Comparison of ENCODE assay signal across 37 cellular contexts in the genomic region with DNA sequence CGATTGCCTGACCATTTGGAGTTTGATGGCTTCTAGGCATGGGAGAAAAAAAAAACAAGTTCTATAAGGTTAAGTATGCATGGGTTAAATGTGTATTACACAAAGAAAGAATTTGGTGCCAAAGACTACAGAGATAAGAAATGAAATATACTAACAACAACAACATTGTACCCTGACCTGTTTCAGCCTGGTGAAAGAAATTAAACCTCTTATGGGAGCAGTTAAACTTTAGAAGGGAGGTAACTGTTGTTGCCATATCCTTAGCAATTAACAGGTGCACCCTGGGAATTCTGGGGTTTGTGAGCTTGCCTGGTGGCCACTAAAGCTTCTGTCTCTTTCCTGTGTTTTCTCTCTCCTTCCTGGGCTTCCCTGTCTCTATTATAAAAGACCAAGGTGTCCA.
"Had no signal": no experiment of that assay in that cellular context is flagged by ENCODE, and none has a peak within 500 bp of the region (broad histone marks: within the 10 kb centered on the region; RNA-seq: fewer than 3 reads in every experiment).

No MANE protein-coding gene starts in this region.

- H3K4me3 ChIP-seq: adrenal gland, body of pancreas, breast epithelium had no signal

- H3K36me3 Mint-ChIP-seq: activated naive CD4-positive, alpha-beta T cell treated with anti-CD3 and anti-CD28 coated beads, Interleukin-2, amount 50 U/mL, for 72 hours; activated naive CD8-positive, alpha-beta T cell treated with anti-CD3 and anti-CD28 coated beads for 36 hours had no signal

- H3K27ac ChIP-seq: adrenal gland, body of pancreas, brain microvascular endothelial cell, breast epithelium, VCaP had no signal

- ATAC-seq: activated CD4-positive, alpha-beta T cell treated with anti-CD3 and anti-CD28 coated beads for 36 hours; activated CD4-positive, CD25-positive, alpha-beta regulatory T cell treated with anti-CD3 and anti-CD28 coated beads, Interleukin-2, amount 50 U/mL, for 24 hours; activated CD8-positive, alpha-beta memory T cell treated with anti-CD3 and anti-CD28 coated beads, Interleukin-2, amount 10 ng/mL, durations not matched to agents 7 days and 5 days; activated CD8-positive, alpha-beta T cell treated with anti-CD3 and anti-CD28 coated beads, Interleukin-2, amount 10 ng/mL, durations not matched to agents 7 days and 5 days; activated naive CD4-positive, alpha-beta T cell treated with anti-CD3 and anti-CD28 coated beads, Interleukin-2, amount 50 U/mL, for 72 hours; body of pancreas had no signal

- H3K36me3 ChIP-seq: adrenal gland, brain microvascular endothelial cell, breast epithelium had no signal

- H3K9me3 ChIP-seq: adrenal gland, body of pancreas, breast epithelium had no signal

- H3K27me3 ChIP-seq: adrenal gland, body of pancreas, brain microvascular endothelial cell, breast epithelium had no signal

- H3K4me3 Mint-ChIP-seq: activated CD4-positive, alpha-beta memory T cell treated with anti-CD3 and anti-CD28 coated beads, Interleukin-2, amount 10 ng/mL, durations not matched to agents 7 days and 5 days; activated CD4-positive, alpha-beta T cell treated with anti-CD3 and anti-CD28 coated beads for 36 hours; activated CD4-positive, alpha-beta T cell treated with anti-CD3 and anti-CD28 coated beads, Interleukin-2, amount 10 ng/mL, durations not matched to agents 7 days and 5 days; activated CD8-positive, alpha-beta memory T cell treated with anti-CD3 and anti-CD28 coated beads, Interleukin-2, amount 10 ng/mL, durations not matched to agents 7 days and 5 days; activated CD8-positive, alpha-beta T cell treated with anti-CD3 and anti-CD28 coated beads, Interleukin-2, amount 10 ng/mL, durations not matched to agents 7 days and 5 days; activated naive CD4-positive, alpha-beta T cell treated with anti-CD3 and anti-CD28 coated beads for 36 hours; activated naive CD8-positive, alpha-beta T cell treated with anti-CD3 and anti-CD28 coated beads for 36 hours; activated T-cell treated with anti-CD3 and anti-CD28 coated beads, Interleukin-2, amount 50 U/mL, for 24 hours; central memory CD8-positive, alpha-beta T cell; T-helper 1 cell treated with Interleukin-12 subunit alpha and Interleukin-12 subunit beta and Interleukin-4 antibody, amounts not matched to agents 30 μg/mL and 1 μg/mL, for 36 hours had no signal

- H3K9me3 Mint-ChIP-seq: activated CD4-positive, alpha-beta memory T cell treated with anti-CD3 and anti-CD28 coated beads, Interleukin-2, amount 10 ng/mL, durations not matched to agents 7 days and 5 days; activated CD4-positive, alpha-beta T cell treated with anti-CD3 and anti-CD28 coated beads, Interleukin-2, amount 10 ng/mL, durations not matched to agents 7 days and 5 days; activated naive CD4-positive, alpha-beta T cell treated with anti-CD3 and anti-CD28 coated beads for 36 hours; activated naive CD4-positive, alpha-beta T cell treated with anti-CD3 and anti-CD28 coated beads, Interleukin-2, amount 50 U/mL, for 72 hours; activated naive CD8-positive, alpha-beta T cell treated with anti-CD3 and anti-CD28 coated beads for 36 hours; activated T-cell treated with anti-CD3 and anti-CD28 coated beads, Interleukin-2, amount 50 U/mL, for 24 hours; activated T-helper 2 cell treated with anti-CD3 and anti-CD28 coated beads, Interferon-gamma antibody, Interleukin-2, Interleukin-4, amounts not matched to agents 10 μg/mL and 5 μg/mL and 100 μg/mL, durations not matched to agents 14 hours and 24 hours and 36 hours; central memory CD8-positive, alpha-beta T cell; T-helper 1 cell treated with Interleukin-12 subunit alpha and Interleukin-12 subunit beta and Interleukin-4 antibody, amounts not matched to agents 30 μg/mL and 1 μg/mL, for 36 hours had no signal

- H3K27me3 Mint-ChIP-seq: activated CD4-positive, alpha-beta memory T cell treated with anti-CD3 and anti-CD28 coated beads, Interleukin-2, amount 10 ng/mL, durations not matched to agents 7 days and 5 days; activated CD4-positive, alpha-beta T cell treated with anti-CD3 and anti-CD28 coated beads for 36 hours; activated CD4-positive, alpha-beta T cell treated with anti-CD3 and anti-CD28 coated beads, Interleukin-2, amount 10 ng/mL, durations not matched to agents 7 days and 5 days; activated CD8-positive, alpha-beta memory T cell treated with anti-CD3 and anti-CD28 coated beads, Interleukin-2, amount 10 ng/mL, durations not matched to agents 7 days and 5 days; activated naive CD8-positive, alpha-beta T cell treated with anti-CD3 and anti-CD28 coated beads for 36 hours; activated T-cell treated with anti-CD3 and anti-CD28 coated beads, Interleukin-2, amount 50 U/mL, for 24 hours; central memory CD8-positive, alpha-beta T cell had no signal

- FAIRE-seq: astrocyte, TTC549 had no signal

- H3K27ac Mint-ChIP-seq: activated CD4-positive, alpha-beta memory T cell treated with anti-CD3 and anti-CD28 coated beads, Interleukin-2, amount 10 ng/mL, durations not matched to agents 7 days and 5 days; activated CD4-positive, alpha-beta T cell treated with anti-CD3 and anti-CD28 coated beads for 36 hours; activated CD4-positive, alpha-beta T cell treated with anti-CD3 and anti-CD28 coated beads, Interleukin-2, amount 10 ng/mL, durations not matched to agents 7 days and 5 days; activated CD8-positive, alpha-beta memory T cell treated with anti-CD3 and anti-CD28 coated beads, Interleukin-2, amount 10 ng/mL, durations not matched to agents 7 days and 5 days; activated CD8-positive, alpha-beta T cell treated with anti-CD3 and anti-CD28 coated beads, Interleukin-2, amount 10 ng/mL, durations not matched to agents 7 days and 5 days; activated naive CD4-positive, alpha-beta T cell treated with anti-CD3 and anti-CD28 coated beads for 36 hours; activated naive CD4-positive, alpha-beta T cell treated with anti-CD3 and anti-CD28 coated beads, Interleukin-2, amount 50 U/mL, for 72 hours; activated naive CD8-positive, alpha-beta T cell treated with anti-CD3 and anti-CD28 coated beads for 36 hours; activated T-cell treated with anti-CD3 and anti-CD28 coated beads, Interleukin-2, amount 50 U/mL, for 24 hours; activated T-helper 2 cell treated with anti-CD3 and anti-CD28 coated beads, Interferon-gamma antibody, Interleukin-2, Interleukin-4, amounts not matched to agents 10 μg/mL and 5 μg/mL and 100 μg/mL, durations not matched to agents 14 hours and 24 hours and 36 hours; T-helper 1 cell treated with Interleukin-12 subunit alpha and Interleukin-12 subunit beta and Interleukin-4 antibody, amounts not matched to agents 30 μg/mL and 1 μg/mL, for 36 hours had no signal

- DNase-seq: activated CD4-positive, alpha-beta memory T cell treated with anti-CD3 and anti-CD28 coated beads, Interleukin-2, amount 10 ng/mL, durations not matched to agents 7 days and 5 days; activated CD4-positive, alpha-beta T cell treated with anti-CD3 and anti-CD28 coated beads for 1 hour; activated CD4-positive, alpha-beta T cell treated with anti-CD3 and anti-CD28 coated beads for 36 hours; activated CD4-positive, alpha-beta T cell treated with anti-CD3 and anti-CD28 coated beads for 48 hours; activated CD4-positive, alpha-beta T cell treated with anti-CD3 and anti-CD28 coated beads, Interleukin-2, amount 10 ng/mL, durations not matched to agents 7 days and 5 days; activated CD4-positive, alpha-beta T cell treated with anti-CD3 and anti-CD28 coated beads, Interleukin-2, amount 50 U/mL, for 48 hours; activated CD4-positive, CD25-positive, alpha-beta regulatory T cell; activated CD8-positive, alpha-beta memory T cell treated with anti-CD3 and anti-CD28 coated beads for 24 hours; activated CD8-positive, alpha-beta memory T cell treated with anti-CD3 and anti-CD28 coated beads, Interleukin-2, amount 10 ng/mL, durations not matched to agents 7 days and 5 days; activated CD8-positive, alpha-beta memory T cell treated with anti-CD3 and anti-CD28 coated beads, Interleukin-2, amount 50 U/mL, for 48 hours; activated CD8-positive, alpha-beta T cell treated with anti-CD3 and anti-CD28 coated beads, Interleukin-2, amount 10 ng/mL, durations not matched to agents 7 days and 5 days; activated effector memory CD4-positive, alpha-beta T cell treated with Interleukin-2 at 50 U/mL for 16 hours; activated gamma-delta T cell; activated naive CD4-positive, alpha-beta T cell treated with anti-CD3 and anti-CD28 coated beads for 36 hours; activated naive CD4-positive, alpha-beta T cell treated with anti-CD3 and anti-CD28 coated beads, Interleukin-2, amount 50 U/mL, for 16 hours; activated naive CD8-positive, alpha-beta T cell treated with anti-CD3 and anti-CD28 coated beads for 36 hours; activated T-cell treated with anti-CD3 and anti-CD28 coated beads, Interleukin-2, amount 50 U/mL, for 24 hours; activated T-cell treated with anti-CD3 and anti-CD28 coated beads, Interleukin-2, amount 50 U/mL, for 48 hours; adrenal gland; amniotic stem cell; aorta; body of pancreas; brain microvascular endothelial cell; caudate nucleus; cerebellar nuclear complex; SW 1271; T-helper 1 cell; T-helper 9 cell had no signal
